Comparison of ENCODE assay signal across 16 cellular contexts in genomic region chr2:25955869-25956535, GRCh38. TPM values are rescaled to one million over a fixed set of nuclear protein-coding genes. Genes with fewer than 3 reads are reported as not detected.
DNase-seq lines count a peak whose midpoint lies in the region; ATAC-seq and TF ChIP-seq lines count a peak whose summit lies in the region.
"Had no signal": no experiment of that assay in that cellular context is flagged by ENCODE, and none has a peak within 500 bp of the region (broad histone marks: within the 10 kb centered on the region; RNA-seq: fewer than 3 reads in every experiment).

No MANE protein-coding gene starts in this region.

- no peaks in the 10 kb centered on the region for H3K27me3 ChIP-seq in IMR-90 (ENCODE audit: control insufficient read depth, insufficient read depth, low read length)
- no peaks in the 10 kb centered on the region for H3K27me3 ChIP-seq in WERI-Rb-1 (ENCODE audit: insufficient read depth, low read depth, severe bottlenecking)

- POLR2A ChIA-PET in activated CD4-positive, alpha-beta T cell treated with anti-CD3 and anti-CD28 coated beads for 36 hours (lab: Charles Lee) = no interaction called here
- POLR2A ChIA-PET in IMR-90 (lab: Charles Lee; ENCODE audit: unreplicated experiment) = no interaction called here

- H2BK5ac ChIP-seq in IMR-90 (ENCODE audit: low read depth, low read length, poor library complexity, severe bottlenecking) = no peak overlapping the region

- peaks cover 4% of the 10 kb centered on the region; the same call in 1 of the 2 replicates for H3K9me1 ChIP-seq in IMR-90 (ENCODE audit: insufficient read depth, low read length)

- in situ Hi-C loops in IMR-90 (cut with MboI; ENCODE audit: low sequenced_read_pairs) = loop anchor here (25.0 kb wide), 1 partner anchor 381 kb away; the partner anchor contains the start of genes ADGRF3 and SELENOI

- H3K79me1 ChIP-seq in IMR-90 (ENCODE audit: low read depth in 1 of 2, low read length in 2 of 2) = peaks cover 0 to 7% of the 10 kb centered on the region in 2 experiments; a peak in 1 of 4 replicates

- no peak for TF ChIP-seq POLR2A in IMR-90 (IDR thresholded peaks at IDR 0.05; ENCODE audit: low read depth, low read length)

- H3K56ac ChIP-seq in IMR-90 (ENCODE audit: extremely low read depth, insufficient read depth, low read length) = no peak overlapping the region

- intact Hi-C loops in activated CD4-positive, alpha-beta T cell treated with anti-CD3 and anti-CD28 coated beads for 36 hours (cut with DNase I, micrococcal nuclease) = loop anchor here in 1 of 2 experiments (10.0 kb wide), 1 partner anchor 619 kb away; no protein-coding TSS in a partner anchor
- intact Hi-C loops in IMR-90 (cut with micrococcal nuclease) = no loop called here

- peaks cover 5% of the 10 kb centered on the region; the same call in 1 of the 2 replicates for H4K20me1 ChIP-seq in IMR-90 (ENCODE audit: insufficient read depth, low read length)

- H3K14ac ChIP-seq in IMR-90 (replicated peaks; ENCODE audit: low read depth, low read length) = no peak overlapping the region

- H3K27ac ChIP-seq in IMR-90 (ENCODE audit: insufficient read depth, low read length) (no peak overlapping the region), WERI-Rb-1 (no peak overlapping the region)

- H2AK5ac ChIP-seq in IMR-90 (ENCODE audit: low read depth, low read length) = no peak overlapping the region

- H3K36me3 ChIP-seq in IMR-90 (ENCODE audit: control insufficient read depth, insufficient read depth, low read length) = peaks cover 16% of the 10 kb centered on the region; the same call in 1 of the 2 replicates
- peaks cover 39% of the 10 kb centered on the region for H3K36me3 ChIP-seq in WERI-Rb-1

- CTCF ChIA-PET in activated CD4-positive, alpha-beta T cell treated with anti-CD3 and anti-CD28 coated beads for 36 hours (lab: Charles Lee) = interaction anchor here (0.6 to 1.8 kb wide), 6 partner anchors 8 to 257 kb away, joined by 3 to 7 read pairs (median 4); no protein-coding TSS in a partner anchor
- CTCF ChIA-PET in IMR-90 (lab: Yijun Ruan, JAX) = interaction anchor here (0.9 to 1.7 kb wide), 3 partner anchors 8 to 132 kb away, joined by 3 to 4 read pairs (median 3); no protein-coding TSS in a partner anchor

- H3K18ac ChIP-seq in IMR-90 (ENCODE audit: low read depth, low read length) = no peak overlapping the region

- no peak overlapping the region for H2BK120ac ChIP-seq in IMR-90 (ENCODE audit: low read depth, low read length)

- peaks cover 2% of the 10 kb centered on the region for H3K4me1 ChIP-seq in IMR-90 (ENCODE audit: control insufficient read depth, insufficient read depth, low read length)

- no peaks in the 10 kb centered on the region for H3K36me3 Mint-ChIP-seq in activated CD4-positive, alpha-beta T cell treated with anti-CD3 and anti-CD28 coated beads for 36 hours (ENCODE audit: low read depth)
- H3K36me3 Mint-ChIP-seq in nephron progenitor cell (ENCODE audit: low read depth) = peaks cover 5% of the 10 kb centered on the region
- H3K36me3 Mint-ChIP-seq in progenitor cell of endocrine pancreas (ENCODE audit: insufficient read depth) = peaks cover 4% of the 10 kb centered on the region
- H3K36me3 Mint-ChIP-seq: activated naive CD8-positive, alpha-beta T cell; memory B cell had no signal

- H3K9me3 ChIP-seq in IMR-90 (ENCODE audit: control insufficient read depth, insufficient read depth, low read length) = no peaks in the 10 kb centered on the region
- H3K9me3 ChIP-seq in WERI-Rb-1 (ENCODE audit: severe bottlenecking) = no peaks in the 10 kb centered on the region

- no peak overlapping the region for H3K27ac Mint-ChIP-seq in activated CD4-positive, alpha-beta T cell treated with anti-CD3 and anti-CD28 coated beads for 36 hours
- H3K27ac Mint-ChIP-seq in nephron progenitor cell (peak overlapping the region; percentile 64), progenitor cell of endocrine pancreas (no peak overlapping the region)
- H3K27ac Mint-ChIP-seq: activated naive CD8-positive, alpha-beta T cell; memory B cell had no signal

- H4K8ac ChIP-seq in IMR-90 (ENCODE audit: low read depth in 2 of 2, low read length in 2 of 2) = no peak overlapping the region

- no peak for TF ChIP-seq RAD21 in IMR-90 (IDR thresholded peaks at IDR 0.05; ENCODE audit: low read length)

- H2AK9ac ChIP-seq in IMR-90 (replicated peaks; ENCODE audit: low read depth, low read length, poor library complexity) = peak overlapping the region; percentile 15

- H4K91ac ChIP-seq in IMR-90 (ENCODE audit: insufficient read depth, low read depth, low read length) = no peak overlapping the region

- dilution Hi-C loops in IMR-90 (cut with HindIII; ENCODE audit: low sequenced_read_pairs, unreplicated experiment) = no loop called here

- no peak overlapping the region for H2BK20ac ChIP-seq in IMR-90 (ENCODE audit: low read depth, low read length)

- H3K4me2 ChIP-seq in IMR-90 (ENCODE audit: low read depth, low read length) = no peak overlapping the region

- ATAC-seq in activated CD4-positive, alpha-beta T cell treated with anti-CD3 and anti-CD28 coated beads for 36 hours = peak; percentile 40
- no peak for ATAC-seq in IMR-90 (ENCODE audit: low read depth)

- H3K9ac ChIP-seq in IMR-90 (ENCODE audit: low read depth, low read length) = no peak overlapping the region

- DNase-seq in activated CD4-positive, alpha-beta T cell treated with anti-CD3 and anti-CD28 coated beads for 36 hours = peak; percentile 17
- DNase-seq in activated CD4-positive, alpha-beta T cell treated with anti-CD3 and anti-CD28 coated beads, Interleukin-2, amount 50 U/mL, for 1 hour = no peak
- DNase-seq in IMR-90 = no peak
- no peak for DNase-seq in WERI-Rb-1
- no peak for DNase-seq in nephron progenitor cell
- no peak for DNase-seq in progenitor cell of endocrine pancreas (ENCODE audit: low spot score, unreplicated experiment)
- DNase-seq in GM19238 (ENCODE audit: insufficient read length, low spot score) = no peak
- no peak for DNase-seq in middle frontal gyrus (ENCODE audit: extremely low spot score, low spot score)
- DNase-seq: activated CD8-positive, alpha-beta memory T cell treated with anti-CD3 and anti-CD28 coated beads, Interleukin-2, amount 50 U/mL, for 4 hours; HCEC 1CT; NCI-H1417; NCI-H526 treated with DMSO at 0.1 percent for 48 hours; SHP77; trophoblast cell had no signal

- peaks cover 2% of the 10 kb centered on the region for H3K4me1 Mint-ChIP-seq in activated CD4-positive, alpha-beta T cell treated with anti-CD3 and anti-CD28 coated beads for 36 hours
- H3K4me1 Mint-ChIP-seq in nephron progenitor cell (peaks cover 3% of the 10 kb centered on the region), progenitor cell of endocrine pancreas (ENCODE audit: low read depth) (peaks cover 1% of the 10 kb centered on the region)

- H3K23ac ChIP-seq in IMR-90 (ENCODE audit: low read depth, low read length) = no peak overlapping the region

- no peak overlapping the region for H4K5ac ChIP-seq in IMR-90 (ENCODE audit: low read depth, low read length)

- H3K4me3 Mint-ChIP-seq in activated CD4-positive, alpha-beta T cell treated with anti-CD3 and anti-CD28 coated beads for 36 hours = no peak overlapping the region
- no peak overlapping the region for H3K4me3 Mint-ChIP-seq in nephron progenitor cell
- no peak overlapping the region for H3K4me3 Mint-ChIP-seq in progenitor cell of endocrine pancreas (ENCODE audit: low read depth)
- H3K4me3 Mint-ChIP-seq: activated naive CD8-positive, alpha-beta T cell; memory B cell had no signal

- no peak overlapping the region for H2BK15ac ChIP-seq in IMR-90 (ENCODE audit: low read depth, low read length)

- WGBS in IMR-90 (ENCODE audit: extremely low coverage in 2 of 2, insufficient read length in 1 of 2), 2 experiments = 100% methylated on average over 1 of the region's 7 CpGs; no CpG with 5 or more reads in 1 of the 2 experiments

- no peaks in the 10 kb centered on the region for H3K9me3 Mint-ChIP-seq in activated CD4-positive, alpha-beta T cell treated with anti-CD3 and anti-CD28 coated beads for 36 hours (ENCODE audit: low read depth)
- no peaks in the 10 kb centered on the region for H3K9me3 Mint-ChIP-seq in nephron progenitor cell
- H3K9me3 Mint-ChIP-seq in progenitor cell of endocrine pancreas (ENCODE audit: low read depth) = no peaks in the 10 kb centered on the region
- H3K9me3 Mint-ChIP-seq: memory B cell had no signal

- H3K4ac ChIP-seq in IMR-90 (ENCODE audit: low read depth, low read length) = no peak overlapping the region

- H3K4me3 ChIP-seq in IMR-90 (ENCODE audit: insufficient read depth, low read depth, low read length) (no peak overlapping the region), WERI-Rb-1 (ENCODE audit: low read depth, low read length) (no peak overlapping the region)

- H2AFZ ChIP-seq in IMR-90 (replicated peaks; ENCODE audit: low read length, poor library complexity) = no peak overlapping the region

- TF ChIP-seq CTCF in IMR-90 (conservative IDR thresholded peaks at IDR 0.05; ENCODE audit: low read depth, low read length) (0 out of 2 replicates have a peak, but pooled peaks have one; percentile 5), WERI-Rb-1 (IDR thresholded peaks at IDR 0.05; ENCODE audit: low read depth, low read length) (peak; percentile 33), nephron progenitor cell (IDR thresholded peaks at IDR 0.05) (no peak), progenitor cell of endocrine pancreas (IDR thresholded peaks at IDR 0.05; ENCODE audit: unreplicated experiment) (no peak)

- H3K27me3 Mint-ChIP-seq in activated CD4-positive, alpha-beta T cell treated with anti-CD3 and anti-CD28 coated beads for 36 hours = no peaks in the 10 kb centered on the region
- H3K27me3 Mint-ChIP-seq in nephron progenitor cell (ENCODE audit: low read depth, poor library complexity) (peaks cover 8% of the 10 kb centered on the region), progenitor cell of endocrine pancreas (no peaks in the 10 kb centered on the region)
- H3K27me3 Mint-ChIP-seq: activated naive CD8-positive, alpha-beta T cell; memory B cell had no signal

- BruUV-seq in IMR-90 (replicated peaks; lab: Mats Ljungman, UMichigan) = no TSS peak

TF ChIP-seq in IMR-90, 13 proteins besides CTCF, POLR2A, EP300 and RAD21 (continues in another document):
- no peak for TF ChIP-seq RCOR1 (IDR thresholded peaks at IDR 0.05; ENCODE audit: insufficient replicate concordance, low read length)
- TF ChIP-seq CHD1 (IDR thresholded peaks at IDR 0.05; ENCODE audit: low read depth, low read length) = no peak
- no peak for TF ChIP-seq MAZ (IDR thresholded peaks at IDR 0.05; ENCODE audit: borderline replicate concordance, low read depth, low read length)

RNA-seq across cellular contexts. Expression of gene KIF3C, which starts 26.3 kb away (rescaled TPM):
- 1 to 10 TPM; 5.2 to 5.3 TPM for total RNA-seq in activated CD4-positive, alpha-beta T cell treated with anti-CD3 and anti-CD28 coated beads for 36 hours
- 8.1 and 15.4 TPM in 2 replicates for total RNA-seq in IMR-90 (2012; rRNA removed)
- 8.3 and 9.4 TPM in 2 replicates for polyA plus RNA-seq in IMR-90 (2012; rRNA removed)
- 6.1 and 8.3 TPM in 2 replicates for polyA plus RNA-seq in IMR-90 (2012; cell fraction: cytosol; rRNA removed)
- polyA plus RNA-seq in IMR-90 (2012; cell fraction: nucleus; rRNA removed; ENCODE audit: low replicate concordance) = 6.6 and 6.9 TPM in 2 replicates
- total RNA-seq in progenitor cell of endocrine pancreas = 42.3 TPM in 2 replicates

Comparison
In these comparisons a context has a peak if more than half of its experiments do, and no peak if none do; other contexts are left out.
1. CTCF ChIP-seq: peak in IMR-90 (single experiment) and WERI-Rb-1 (single experiment); none in nephron progenitor cell (single experiment) and progenitor cell of endocrine pancreas (single experiment).